ENCODE assay signal across 9 cellular contexts in genomic region chr3:37935756-37936666, GRCh38. TPM values are rescaled to one million over a fixed set of nuclear protein-coding genes. Genes with fewer than 3 reads are reported as not detected.
A peak's percentile ranks its signal among the peaks of the same experiment; 100 is the strongest.
DNase-seq lines count a peak whose midpoint lies in the region; ATAC-seq and TF ChIP-seq lines count a peak whose summit lies in the region.
"Had no signal": no experiment of that assay in that cellular context is flagged by ENCODE, and none has a peak within 500 bp of the region (broad histone marks: within the 10 kb centered on the region; RNA-seq: fewer than 3 reads in every experiment).

No MANE protein-coding gene starts in this region.

- ATAC-seq in HG02981 (IDR thresholded peaks at IDR 0.05; ENCODE audit: unreplicated experiment) (no peak), GM19328 (IDR thresholded peaks at IDR 0.05; ENCODE audit: unreplicated experiment) (no peak)

- H3K27ac ChIP-seq in hepatocyte = peak overlapping the region; percentile 61

- peak overlapping the region; percentile 60 for H3K4me2 ChIP-seq in hepatocyte
- H3K4me2 ChIP-seq in skeletal muscle satellite cell (ENCODE audit: low read length) = peak overlapping the region; percentile 59

- H3K9me3 ChIP-seq in hepatocyte (ENCODE audit: low read depth) (no peaks in the 10 kb centered on the region), skeletal muscle satellite cell (replicated peaks; ENCODE audit: low read length) (no peaks in the 10 kb centered on the region)

- DNase-seq in HFF-Myc (ENCODE audit: extremely low read depth, low read depth) (peak; percentile 88), astrocyte of the cerebellum (ENCODE audit: low read depth) (peak; percentile 98), hepatocyte (ENCODE audit: low spot score) (no peak)
- no peak for DNase-seq in activated T-cell treated with anti-CD3 and anti-CD28 coated beads, Interleukin-2, amount 50 U/mL, for 48 hours
- DNase-seq in NK-92 treated with Interleukin-12 subunit alpha and Interleukin-12 subunit beta, amount 100 ng/mL, for 24 hours (lab: John Stamatoyannopoulos, UW) = no peak
- DNase-seq: T-helper 2 cell had no signal

- H3K27me3 ChIP-seq in hepatocyte = no peaks in the 10 kb centered on the region
- H3K27me3 ChIP-seq in skeletal muscle satellite cell (ENCODE audit: control insufficient read depth, insufficient read depth, low read length) = no peaks in the 10 kb centered on the region

- peaks cover 74% of the 10 kb centered on the region for H3K79me2 ChIP-seq in hepatocyte

- in situ Hi-C loops in astrocyte of the cerebellum (cut with HindIII; ENCODE audit: low sequenced_read_pairs) = no loop called here

- H2AFZ ChIP-seq in hepatocyte = no peak overlapping the region

- WGBS in hepatocyte (ENCODE audit: low lambda C conversion rate, missing lambda C conversion rate) = 54% methylated on average over 9 of the region's 9 CpGs

- H3K36me3 ChIP-seq in hepatocyte (replicated peaks; ENCODE audit: insufficient read depth, low read depth) = no peaks in the 10 kb centered on the region
- H3K36me3 ChIP-seq in skeletal muscle satellite cell (ENCODE audit: insufficient read depth, low read length) = no peaks in the 10 kb centered on the region

- no peaks in the 10 kb centered on the region for H3K9me2 ChIP-seq in hepatocyte (replicated peaks; ENCODE audit: insufficient read depth)

- no peaks in the 10 kb centered on the region for H4K20me1 ChIP-seq in hepatocyte (ENCODE audit: insufficient read depth, poor library complexity, severe bottlenecking)

- H3K9ac ChIP-seq in skeletal muscle satellite cell (ENCODE audit: low read depth, low read length) = peak overlapping the region; percentile 67

- H3K4me3 ChIP-seq in HFF-Myc (replicated peaks; ENCODE audit: low read depth, low read length) (no peak overlapping the region), astrocyte of the cerebellum (ENCODE audit: low read depth, low read length) (no peak overlapping the region), hepatocyte (no peak overlapping the region), skeletal muscle satellite cell (ENCODE audit: low read length) (peak overlapping the region; percentile 27)

- no peak for TF ChIP-seq CTCF in HFF-Myc (IDR thresholded peaks at IDR 0.05; ENCODE audit: low read depth, low read length, missing control alignments)
- TF ChIP-seq CTCF in astrocyte of the cerebellum (IDR thresholded peaks at IDR 0.05; ENCODE audit: low read depth, low read length, missing control alignments) = no peak
- no peak for TF ChIP-seq CTCF in hepatocyte (IDR thresholded peaks at IDR 0.05; ENCODE audit: poor library complexity)

- H3K4me1 ChIP-seq in hepatocyte (ENCODE audit: insufficient read depth) (peaks cover 38% of the 10 kb centered on the region), skeletal muscle satellite cell (ENCODE audit: control insufficient read depth, insufficient read depth, low read length) (peaks cover 40% of the 10 kb centered on the region)

RNA-seq across cellular contexts. Expression of gene VILL, which starts 54.6 kb away (rescaled TPM):
- total RNA-seq in hepatocyte = 47.0 and 47.4 TPM in 2 replicates
- polyA plus RNA-seq in hepatocyte = 39.3 and 39.7 TPM in 2 replicates
- total RNA-seq in skeletal muscle satellite cell (2012; rRNA removed) = 4.3 and 7.6 TPM in 2 replicates

Comparison
In these comparisons a context has a peak if more than half of its experiments do, and no peak if none do; other contexts are left out.
1. DNase-seq: peak in HFF-Myc (single experiment) and astrocyte of the cerebellum (single experiment); none in hepatocyte (single experiment), activated T-cell treated with anti-CD3 and anti-CD28 coated beads, Interleukin-2, amount 50 U/mL, for 48 hours (0 of 2) and NK-92 treated with Interleukin-12 subunit alpha and Interleukin-12 subunit beta, amount 100 ng/mL, for 24 hours (single experiment).